In genomic region chr17:54945246-54945645, GRCh38 we compare ENCODE assay signal across 25 cellular contexts. TPM values are rescaled to one million over a fixed set of nuclear protein-coding genes. Genes with fewer than 3 reads are reported as not detected.
"Had no signal": no experiment of that assay in that cellular context is flagged by ENCODE, and none has a peak within 500 bp of the region (broad histone marks: within the 10 kb centered on the region; RNA-seq: fewer than 3 reads in every experiment).

No MANE protein-coding gene starts in this region.

- DNase-seq: activated CD4-positive, alpha-beta T cell treated with anti-CD3 and anti-CD28 coated beads, Interleukin-2, amount 50 U/mL, for 1 hour; activated CD4-positive, CD25-positive, alpha-beta regulatory T cell treated with anti-CD3 and anti-CD28 coated beads, Interleukin-2, amount 50 U/mL, for 72 hours; activated CD8-positive, alpha-beta T cell treated with anti-CD3 and anti-CD28 coated beads for 36 hours; activated naive CD8-positive, alpha-beta T cell treated with anti-CD3 and anti-CD28 coated beads, Interleukin-2, amount 50 U/mL, for 24 hours; activated T-cell treated with anti-CD3 and anti-CD28 coated beads, Interleukin-2, amount 50 U/mL, for 4 hours; amygdala; colonic mucosa; effector CD8-positive, alpha-beta T cell; gastrocnemius medialis; glutamatergic neuron; left cardiac atrium; midbrain; naive thymus-derived CD8-positive, alpha-beta T cell; occipital lobe; right cardiac atrium; stimulated activated CD4-positive, alpha-beta T cell treated with anti-CD3 and anti-CD28 coated beads, Interleukin-2, amount 100 ng/mL, for 48 hours; stimulated activated naive CD4-positive, alpha-beta T cell treated with Interleukin-2 at 50 U/mL for 16 hours; T1000; transverse colon; WERI-Rb-1 had no signal

- H3K27me3 ChIP-seq: colonic mucosa, gastrocnemius medialis, hepatocyte, neural progenitor cell, transverse colon had no signal

- H3K9ac ChIP-seq: neural progenitor cell had no signal

- H3K4me3 Mint-ChIP-seq: activated CD8-positive, alpha-beta T cell treated with anti-CD3 and anti-CD28 coated beads for 36 hours; activated naive CD4-positive, alpha-beta T cell treated with anti-CD3 and anti-CD28 coated beads, Interleukin-2, amount 50 U/mL, for 24 hours; activated naive CD8-positive, alpha-beta T cell treated with anti-CD3 and anti-CD28 coated beads, Interleukin-2, amount 50 U/mL, for 24 hours; activated T-cell treated with anti-CD3 and anti-CD28 coated beads, Interleukin-2, amount 50 U/mL, for 4 hours; activated T-helper 17 cell treated with anti-CD3 and anti-CD28 coated beads, Interleukin-2, amount 50 U/mL, for 72 hours; naive thymus-derived CD8-positive, alpha-beta T cell; neural progenitor cell; T-helper 1 cell treated with Interleukin-12 subunit alpha and Interleukin-12 subunit beta and Interleukin-4 antibody, amounts not matched to agents 30 μg/mL and 1 μg/mL, for 36 hours had no signal

- H3K4me1 Mint-ChIP-seq: activated naive CD4-positive, alpha-beta T cell treated with anti-CD3 and anti-CD28 coated beads, Interleukin-2, amount 50 U/mL, for 24 hours; neural progenitor cell had no signal

- H2AFZ ChIP-seq: hepatocyte, neural progenitor cell had no signal

- H3K9me3 Mint-ChIP-seq: activated CD8-positive, alpha-beta T cell treated with anti-CD3 and anti-CD28 coated beads for 36 hours; activated naive CD4-positive, alpha-beta T cell treated with anti-CD3 and anti-CD28 coated beads, Interleukin-2, amount 50 U/mL, for 24 hours; activated naive CD8-positive, alpha-beta T cell treated with anti-CD3 and anti-CD28 coated beads, Interleukin-2, amount 50 U/mL, for 24 hours; activated T-cell treated with anti-CD3 and anti-CD28 coated beads, Interleukin-2, amount 50 U/mL, for 4 hours; activated T-helper 17 cell treated with anti-CD3 and anti-CD28 coated beads, Interleukin-2, amount 50 U/mL, for 72 hours; naive thymus-derived CD8-positive, alpha-beta T cell; neural progenitor cell; T-helper 1 cell treated with Interleukin-12 subunit alpha and Interleukin-12 subunit beta and Interleukin-4 antibody, amounts not matched to agents 30 μg/mL and 1 μg/mL, for 36 hours had no signal

- H3K36me3 Mint-ChIP-seq: activated naive CD4-positive, alpha-beta T cell treated with anti-CD3 and anti-CD28 coated beads, Interleukin-2, amount 50 U/mL, for 24 hours had no signal

- H3K27ac Mint-ChIP-seq: activated CD8-positive, alpha-beta T cell treated with anti-CD3 and anti-CD28 coated beads for 36 hours; activated naive CD4-positive, alpha-beta T cell treated with anti-CD3 and anti-CD28 coated beads, Interleukin-2, amount 50 U/mL, for 24 hours; activated naive CD8-positive, alpha-beta T cell treated with anti-CD3 and anti-CD28 coated beads, Interleukin-2, amount 50 U/mL, for 24 hours; activated T-helper 17 cell treated with anti-CD3 and anti-CD28 coated beads, Interleukin-2, amount 50 U/mL, for 72 hours; naive thymus-derived CD8-positive, alpha-beta T cell; neural progenitor cell; T-helper 1 cell treated with Interleukin-12 subunit alpha and Interleukin-12 subunit beta and Interleukin-4 antibody, amounts not matched to agents 30 μg/mL and 1 μg/mL, for 36 hours had no signal

- H3K36me3 ChIP-seq: colonic mucosa, gastrocnemius medialis had no signal

- H3K4me2 ChIP-seq: hepatocyte, neural progenitor cell had no signal

- H3K4me3 ChIP-seq: colonic mucosa, gastrocnemius medialis, hepatocyte, neural progenitor cell, transverse colon had no signal

- H3K79me2 ChIP-seq: hepatocyte had no signal

- ATAC-seq: activated CD8-positive, alpha-beta T cell treated with anti-CD3 and anti-CD28 coated beads for 36 hours; activated naive CD8-positive, alpha-beta T cell treated with anti-CD3 and anti-CD28 coated beads, Interleukin-2, amount 50 U/mL, for 24 hours; activated T-cell treated with anti-CD3 and anti-CD28 coated beads, Interleukin-2, amount 50 U/mL, for 4 hours; activated T-helper 17 cell treated with anti-CD3 and anti-CD28 coated beads, Interleukin-2, amount 50 U/mL, for 72 hours; gastrocnemius medialis; left cardiac atrium; naive thymus-derived CD8-positive, alpha-beta T cell; right cardiac atrium had no signal

- H3K27ac ChIP-seq: colonic mucosa, gastrocnemius medialis, hepatocyte, neural progenitor cell, transverse colon, WERI-Rb-1 had no signal

- H3K4me1 ChIP-seq: colonic mucosa, neural progenitor cell, transverse colon had no signal

- H3K9me3 ChIP-seq: colonic mucosa, gastrocnemius medialis, transverse colon had no signal

RNA-seq across cellular contexts. Expression of gene TOM1L1, which starts 44.6 kb away (rescaled TPM):
- total RNA-seq: activated CD8-positive, alpha-beta T cell treated with anti-CD3 and anti-CD28 coated beads for 36 hours; naive thymus-derived CD8-positive, alpha-beta T cell had no signal
